Comparison of ENCODE assay signal across 2 cellular contexts in the genomic region with DNA sequence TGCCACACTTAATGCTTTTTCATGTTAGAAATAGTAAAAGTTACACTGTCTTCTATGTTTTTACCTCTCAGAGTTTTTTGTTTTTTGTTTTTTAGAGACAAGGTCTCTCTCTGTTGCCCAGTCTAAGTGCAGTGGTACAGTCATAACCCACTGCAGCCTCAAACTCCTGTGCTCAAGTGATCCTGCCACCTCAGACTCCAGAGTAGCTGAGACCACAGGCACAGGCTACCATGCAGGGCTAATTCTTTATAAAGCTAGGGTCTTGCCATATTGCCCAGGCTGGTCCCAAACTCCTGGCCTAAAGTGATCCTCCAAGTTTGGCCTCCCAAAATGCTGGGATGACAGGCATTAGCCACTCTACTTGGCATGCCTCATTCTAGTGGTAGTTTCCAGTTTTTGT.
A peak's percentile ranks its signal among the peaks of the same experiment; 100 is the strongest.
TF ChIP-seq lines count a peak whose summit lies in the region.

No MANE protein-coding gene starts in this region.

TF ChIP-seq in A549, 52 proteins besides CTCF, POLR2A, EP300 and RAD21:
- TF ChIP-seq HMGXB4 (CRISPR knock-in tag; IDR thresholded peaks at IDR 0.05; ENCODE audit: borderline replicate concordance) (no peak), SREBF2 (IDR thresholded peaks at IDR 0.05) (no peak), TFCP2L1 (CRISPR knock-in tag; IDR thresholded peaks at IDR 0.05) (no peak)
TF ChIP-seq in A549: peak in this region for 0.

TF ChIP-seq in WTC11, 78 proteins besides CTCF, POLR2A, EP300 and RAD21:
- TF ChIP-seq GRHL2 (CRISPR knock-in tag; IDR thresholded peaks at IDR 0.05; ENCODE audit: insufficient replicate concordance, severe bottlenecking) (no peak), ZNF121 (CRISPR knock-in tag; IDR thresholded peaks at IDR 0.05) (peak; percentile 58; the same call in 1 of the 2 replicates), CREB1 (CRISPR knock-in tag; IDR thresholded peaks at IDR 0.05) (no peak), SP1 (CRISPR knock-in tag; conservative IDR thresholded peaks at IDR 0.05) (no peak)
